In genomic region chr6:160007118-160007517, GRCh38 we compare ENCODE assay signal across 24 cellular contexts. TPM values are rescaled to one million over a fixed set of nuclear protein-coding genes. Genes with fewer than 3 reads are reported as not detected.
DNase-seq lines count a peak whose midpoint lies in the region; ATAC-seq, FAIRE-seq and TF ChIP-seq lines count a peak whose summit lies in the region.
"Had no signal": no experiment of that assay in that cellular context is flagged by ENCODE, and none has a peak within 500 bp of the region (broad histone marks: within the 10 kb centered on the region; RNA-seq: fewer than 3 reads in every experiment).

No MANE protein-coding gene starts in this region.

- H3K27ac ChIP-seq in GM23338 (ENCODE audit: low read depth) (no peak overlapping the region), GM12878 (ENCODE audit: control insufficient read depth, insufficient read depth) (no peak overlapping the region), trophoblast cell (ENCODE audit: low read depth, low read length) (no peak overlapping the region), caudate nucleus (ENCODE audit: low read depth, low read length) (no peak overlapping the region)
- H3K27ac ChIP-seq: KMS-11, SK-N-MC had no signal

- H3K4me3 Mint-ChIP-seq in GM23338, result peak overlapping the region; percentile 11; the same call in 1 of the 3 replicates
- H3K4me3 Mint-ChIP-seq: CD14-positive monocyte had no signal

- H2BK120ac ChIP-seq in trophoblast cell (ENCODE audit: insufficient read depth, low read length, poor library complexity), result no peak overlapping the region

- H4K8ac ChIP-seq in trophoblast cell (ENCODE audit: low read depth, low read length), result no peak overlapping the region

- H3K9me3 ChIP-seq in GM12878 (replicated peaks; ENCODE audit: control insufficient read depth, insufficient read depth, low read length) (peaks cover 10% of the 10 kb centered on the region; the same call in 2 of the 3 replicates), trophoblast cell (ENCODE audit: insufficient read depth, low read depth, low read length) (peaks cover 7% of the 10 kb centered on the region)
- H3K9me3 ChIP-seq: HAP-1, MG63 had no signal

- SMC1A ChIA-PET in GM12878 (lab: Charles Lee; ENCODE audit: uncharacterized antibody, unreplicated experiment), result interaction anchor here (1.0 to 1.9 kb wide), 3 partner anchors 9 to 144 kb away, joined by 3 to 5 read pairs (median 4); no protein-coding TSS in a partner anchor

- TF ChIP-seq POLR2A in GM12878 (IDR thresholded peaks at IDR 0.05; ENCODE audit: low read depth, low read length), result no peak

- in situ Hi-C loops in GM12878 (cut with MboI), result no loop called here

- no peak overlapping the region for H3K23ac ChIP-seq in trophoblast cell (ENCODE audit: low read length)

- no peak for TF ChIP-seq EP300 in GM12878 (IDR thresholded peaks at IDR 0.05; ENCODE audit: borderline replicate concordance in 1 of 2, control insufficient read depth in 1 of 2, low read depth in 2 of 2, low read length in 2 of 2)

- no peak overlapping the region for H4K12ac ChIP-seq in trophoblast cell (ENCODE audit: low read depth, low read length)

- H3K27ac Mint-ChIP-seq in GM23338, result no peak overlapping the region

- POLR2A ChIA-PET in GM12878 (lab: Charles Lee), result no interaction called here

- H2AFZ ChIP-seq in GM23338 (no peak overlapping the region), GM12878 (ENCODE audit: control insufficient read depth, low read depth, low read length) (no peak overlapping the region), trophoblast cell (ENCODE audit: insufficient read depth, low read length, poor library complexity) (no peak overlapping the region)

- RAD21 ChIA-PET in GM12878 (lab: Charles Lee; ENCODE audit: unreplicated experiment), result interaction anchor here (1.1 kb wide), 1 partner anchor 24 kb away, joined by 3 read pairs; no protein-coding TSS in a partner anchor

- H3K18ac ChIP-seq in trophoblast cell (ENCODE audit: low read length), result no peak overlapping the region

- TF ChIP-seq CTCF in GM23338 (conservative IDR thresholded peaks at IDR 0.05; ENCODE audit: low read depth in 2 of 2), result no peak
- TF ChIP-seq CTCF in GM12878 (IDR thresholded peaks at IDR 0.05 in 2 of 3, conservative IDR thresholded peaks at IDR 0.05 in 1 of 3; ENCODE audit: control insufficient read depth in 2 of 3, extremely low read depth in 1 of 3, insufficient read depth in 1 of 3, low read depth in 3 of 3, low read length in 3 of 3), result no peak

- no peaks in the 10 kb centered on the region for H3K4me1 ChIP-seq in GM23338 (ENCODE audit: insufficient read depth)
- H3K4me1 ChIP-seq in GM12878 (ENCODE audit: control insufficient read depth, insufficient read depth, low read length), result no peaks in the 10 kb centered on the region
- H3K4me1 ChIP-seq in trophoblast cell (ENCODE audit: control insufficient read depth in 1 of 2, insufficient read depth in 2 of 2, low read length in 2 of 2), result peaks cover 0 to 2% of the 10 kb centered on the region in 2 experiments

- intact Hi-C loops in GM12878 (cut with micrococcal nuclease; ENCODE audit: unreplicated experiment) (no loop called here), posterior vena cava (cut with DNase I) (no loop called here)

- H3K14ac ChIP-seq in trophoblast cell (ENCODE audit: low read length), result no peak overlapping the region

- H3K4ac ChIP-seq in trophoblast cell (ENCODE audit: low read depth, low read length), result peak overlapping the region; percentile 18

- H3K27me3 ChIP-seq in GM23338 (ENCODE audit: insufficient read depth), result no peaks in the 10 kb centered on the region
- no peaks in the 10 kb centered on the region for H3K27me3 ChIP-seq in GM12878 (replicated peaks in 1 of 2; ENCODE audit: control insufficient read depth in 2 of 2, insufficient read depth in 2 of 2, low read length in 1 of 2)
- no peaks in the 10 kb centered on the region for H3K27me3 ChIP-seq in trophoblast cell (ENCODE audit: insufficient read depth, low read length)
- H3K27me3 ChIP-seq: MG63 had no signal

- H3K4me1 Mint-ChIP-seq in GM23338, result peaks cover 29% of the 10 kb centered on the region

- H3K36me3 Mint-ChIP-seq in GM23338 (ENCODE audit: low read depth), result peaks cover 25% of the 10 kb centered on the region

- CTCF ChIA-PET in GM12878 (lab: Yijun Ruan, JAX), result interaction anchor here (1.4 kb wide), 1 partner anchor 31 kb away, joined by 3 read pairs; no protein-coding TSS in a partner anchor

- 100% methylated on average over 1 of the region's 1 CpG for WGBS in GM12878 (ENCODE audit: insufficient coverage, insufficient replicate concordance, low lambda C conversion rate, missing lambda C conversion rate)
- no CpG with 5 or more reads among the region's 1 CpG for WGBS in trophoblast cell (ENCODE audit: extremely low coverage, insufficient coverage, insufficient read length)

- ATAC-seq in GM23338 (no peak), GM12878 (peak; percentile 31; the same call in 2 of the 3 replicates), left lobe of liver (peak; percentile 44)

- H3F3A ChIP-seq in GM23338 (replicated peaks; ENCODE audit: low read depth), result no peaks in the 10 kb centered on the region

- H4K91ac ChIP-seq in trophoblast cell (ENCODE audit: low read depth, low read length), result no peak overlapping the region

- peaks cover 6% of the 10 kb centered on the region for H3K27me3 Mint-ChIP-seq in GM23338 (ENCODE audit: insufficient read depth, low read depth, poor library complexity)

- no peak for TF ChIP-seq RAD21 in GM12878 (IDR thresholded peaks at IDR 0.05; ENCODE audit: insufficient read depth, low read depth, low read length)

- no peak overlapping the region for H2AK5ac ChIP-seq in trophoblast cell (ENCODE audit: low read length)

- H3K9ac ChIP-seq in GM12878 (ENCODE audit: control insufficient read depth, insufficient read depth, low read length) (no peak overlapping the region), trophoblast cell (ENCODE audit: low read length) (no peak overlapping the region)
- H3K9ac ChIP-seq: KMS-11 had no signal

- DNase-seq in GM23338 (ENCODE audit: low spot score), result no peak
- no peak for DNase-seq in GM12878 (ENCODE audit: low read depth, low spot score)
- no peak for DNase-seq in left lobe of liver (ENCODE audit: low spot score)
- DNase-seq in trophoblast cell, result no peak
- no peak for DNase-seq in NCI-H774 (lab: John Stamatoyannopoulos, UW)
- DNase-seq in posterior vena cava (ENCODE audit: low spot score), result no peak
- DNase-seq in caudate nucleus (lab: John Stamatoyannopoulos, UW), result no peak
- DNase-seq: ACHN; COR-L47; GDM1; MG63; NCI-H1048; NCI-H1436; NCI-H2029 treated with DMSO at 0.1 percent for 48 hours; NCI-H2171 treated with DMSO at 0.1 percent for 48 hours; NCI-H446; NCI-H69; NK-92 treated with Interleukin-12 subunit alpha and Interleukin-12 subunit beta, amount 100 ng/mL, for 24 hours; Right ventricle myocardium superior had no signal

- H3K4me2 ChIP-seq in GM23338, result no peak overlapping the region
- H3K4me2 ChIP-seq in GM12878 (ENCODE audit: control insufficient read depth, insufficient read depth), result no peak overlapping the region
- H3K4me2 ChIP-seq in trophoblast cell (ENCODE audit: low read length), result no peak overlapping the region
- H3K4me2 ChIP-seq: KMS-11 had no signal

- no peaks in the 10 kb centered on the region for H3K9me2 ChIP-seq in GM23338 (ENCODE audit: insufficient read depth)

- H3K36me3 ChIP-seq in GM23338 (ENCODE audit: insufficient read depth) (no peaks in the 10 kb centered on the region), GM12878 (ENCODE audit: control insufficient read depth in 2 of 2, insufficient read depth in 2 of 2, low read length in 1 of 2) (peaks cover 5 to 7% of the 10 kb centered on the region in 2 experiments), trophoblast cell (ENCODE audit: control insufficient read depth in 1 of 2, insufficient read depth in 2 of 2, low read length in 2 of 2) (peaks cover 12 to 18% of the 10 kb centered on the region in 2 experiments)

- no peaks in the 10 kb centered on the region for H3K9me3 Mint-ChIP-seq in GM23338

- no peak overlapping the region for H2BK12ac ChIP-seq in trophoblast cell (ENCODE audit: low read length)

- H4K20me1 ChIP-seq in GM23338 (replicated peaks; ENCODE audit: insufficient read depth), result peaks cover 31% of the 10 kb centered on the region
- no peaks in the 10 kb centered on the region for H4K20me1 ChIP-seq in GM12878 (ENCODE audit: control insufficient read depth, insufficient read depth)

- H3K79me2 ChIP-seq in GM23338 (replicated peaks; ENCODE audit: insufficient read depth) (peaks cover 64% of the 10 kb centered on the region), GM12878 (ENCODE audit: control insufficient read depth, insufficient read depth, low read length) (peaks cover 30% of the 10 kb centered on the region), trophoblast cell (ENCODE audit: control insufficient read depth, insufficient read depth, low read length, poor library complexity) (peaks cover 6% of the 10 kb centered on the region)

- no peak for FAIRE-seq in GM12878 (lab: Jason Lieb, UNC)
- FAIRE-seq: RCC 7860 had no signal

- no TSS peak for BruUV-seq in GM12878 (replicated peaks; lab: Mats Ljungman, UMichigan)

- H3K4me3 ChIP-seq in GM23338 (no peak overlapping the region), GM12878 (no peak overlapping the region), trophoblast cell (ENCODE audit: low read depth, low read length) (no peak overlapping the region)
- H3K4me3 ChIP-seq: HAP-1, MG63, SK-N-MC had no signal

- no peaks in the 10 kb centered on the region for H3K79me1 ChIP-seq in trophoblast cell (ENCODE audit: low read length)

- H2BK5ac ChIP-seq in trophoblast cell (ENCODE audit: low read depth, low read length, poor library complexity), result no peak overlapping the region

RNA-seq across cellular contexts. Expression of gene IGF2R, which starts 38.2 kb away (rescaled TPM):
- 76.4 and 80.4 TPM in 2 replicates for total RNA-seq in GM23338 (2014; rRNA removed; shearing (Covaris generic))
- polyA plus RNA-seq in GM23338 (2016; fragmentation: Nextera tagmentation; extraction: Ambion mirVana) (11.7 and 12.5 TPM in 2 replicates), GM12878 (2011; rRNA removed) (15.1 and 18.5 TPM in 2 replicates), GM12878 (2014; fragmentation: Illumina TruSeq; extraction: Trizol) (27.0 and 29.2 TPM in 2 replicates), GM12878 (2014; fragmentation: Nextera tagmentation; extraction: Ambion mirVana) (1 to 10 TPM in 1 of 2 experiments, under 1 TPM in 1; 1.00 to 1.5 TPM), GM12878 (2014; rRNA removed) (17.3 and 20.1 TPM in 2 replicates), GM12878 (2016; fragmentation: Nextera tagmentation; extraction: Ambion mirVana) (1 to 10 TPM; 4.2 to 5.1 TPM)
- 139 and 144 TPM in 2 replicates for total RNA-seq in GM12878 (2013; cell fraction: nucleolus; rRNA removed)
- total RNA-seq in GM12878 (2014; rRNA removed) (20.7 and 21.9 TPM in 2 replicates), GM12878 (2014; rRNA removed; fragmentation: Illumina TruSeq; extraction: Trizol) (15.2 and 16.2 TPM in 2 replicates), GM12878 (2021) (36.6 and 40.1 TPM in 2 replicates), left lobe of liver (51.5 TPM), posterior vena cava (10 to 100 TPM; 62.7 to 71.8 TPM)
- polyA plus RNA-seq in GM12878 (2011; ENCODE audit: low read depth), result 15.5 TPM
- polyA plus RNA-seq in GM12878 (2011; cell fraction: cytosol; rRNA removed), result 14.1 and 21.9 TPM in 2 replicates
- 69.3 and 71.8 TPM in 2 replicates for polyA plus RNA-seq in GM12878 (2011; cell fraction: nucleus; rRNA removed)
- polyA plus RNA-seq in GM12878 (2012), result 20.5 and 26.8 TPM in 2 replicates
- 70.2 and 87.9 TPM in 2 replicates for polyA minus RNA-seq in GM12878 (2011; rRNA and poly(A)+ RNA removed)
- 23.8 and 44.1 TPM in 2 replicates for polyA minus RNA-seq in GM12878 (2011; cell fraction: cytosol; rRNA and poly(A)+ RNA removed)
- 111 and 165 TPM in 2 replicates for polyA minus RNA-seq in GM12878 (2011; cell fraction: nucleus; rRNA and poly(A)+ RNA removed)
- polyA plus RNA-seq in trophoblast cell (2013), result 42.7 and 44.7 TPM in 2 replicates
